Comparison of ENCODE assay signal across 8 cellular contexts in the genomic region with DNA sequence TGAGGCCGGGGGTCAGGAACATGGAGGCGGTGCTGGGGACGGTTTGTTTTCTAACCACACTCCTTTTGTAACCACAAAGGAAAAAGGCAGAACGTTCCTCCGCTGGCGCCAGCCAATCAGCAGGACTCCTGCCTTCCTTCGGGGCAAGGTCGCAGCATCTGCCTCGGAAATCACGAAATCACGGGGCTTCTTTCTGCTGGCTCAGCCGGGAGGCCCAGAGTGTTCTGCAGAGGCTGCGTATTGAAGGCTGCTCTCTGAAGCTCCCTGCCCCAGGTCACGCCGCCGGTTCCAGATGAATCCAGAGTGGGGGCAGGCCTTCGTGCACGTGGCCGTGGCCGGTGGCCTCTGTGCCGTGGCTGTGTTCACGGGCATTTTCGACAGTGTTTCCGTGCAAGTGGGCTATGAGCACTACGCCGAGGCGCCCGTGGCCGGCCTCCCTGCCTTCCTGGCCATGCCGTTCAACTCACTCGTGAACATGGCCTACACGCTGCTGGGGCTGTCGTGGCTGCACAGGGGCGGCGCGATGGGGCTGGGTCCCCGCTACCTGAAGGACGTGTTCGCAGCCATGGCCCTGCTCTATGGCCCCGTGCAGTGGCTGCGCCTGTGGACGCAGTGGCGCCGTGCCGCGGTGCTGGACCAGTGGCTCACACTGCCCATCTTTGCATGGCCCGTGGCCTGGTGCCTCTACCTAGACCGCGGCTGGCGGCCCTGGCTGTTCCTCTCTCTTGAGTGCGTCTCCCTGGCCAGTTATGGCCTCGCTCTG. TPM values are rescaled to one million over a fixed set of nuclear protein-coding genes. Genes with fewer than 3 reads are reported as not detected.
DNase-seq lines count a peak whose midpoint lies in the region; ATAC-seq and TF ChIP-seq lines count a peak whose summit lies in the region.

No MANE protein-coding gene starts in this region.

- TF ChIP-seq POLR2A in IMR-90 (IDR thresholded peaks at IDR 0.05; ENCODE audit: low read depth, low read length) = no peak

- no peak for TF ChIP-seq CTCF in IMR-90 (conservative IDR thresholded peaks at IDR 0.05; ENCODE audit: low read depth, low read length)
- TF ChIP-seq CTCF in fibroblast of villous mesenchyme (IDR thresholded peaks at IDR 0.05; ENCODE audit: insufficient read depth, low read depth, low read length) = no peak
- no peak for TF ChIP-seq CTCF in coronary artery (IDR thresholded peaks at IDR 0.05)
- TF ChIP-seq CTCF in foreskin keratinocyte (conservative IDR thresholded peaks at IDR 0.05) = no peak
- no peak for TF ChIP-seq CTCF in mesothelial cell of epicardium (IDR thresholded peaks at IDR 0.05; ENCODE audit: unreplicated experiment)

- POLR2A ChIA-PET in IMR-90 (lab: Charles Lee; ENCODE audit: unreplicated experiment) = no interaction called here

- dilution Hi-C loops in IMR-90 (cut with HindIII; ENCODE audit: low sequenced_read_pairs, unreplicated experiment) = no loop called here

- H3K56ac ChIP-seq in IMR-90 (ENCODE audit: extremely low read depth, insufficient read depth, low read length) = no peak overlapping the region

- H3K27me3 ChIP-seq in IMR-90 (ENCODE audit: control insufficient read depth, insufficient read depth, low read length) (no peaks in the 10 kb centered on the region; the same call in 1 of the 2 replicates), foreskin keratinocyte (no peaks in the 10 kb centered on the region)

- no peak overlapping the region for H2BK120ac ChIP-seq in IMR-90 (ENCODE audit: low read depth, low read length)

- H3K4me3 ChIP-seq in IMR-90 (ENCODE audit: insufficient read depth, low read depth, low read length) (no peak overlapping the region), fibroblast of villous mesenchyme (ENCODE audit: low read depth, low read length) (no peak overlapping the region), coronary artery (no peak overlapping the region)

- no peak overlapping the region for H3K23ac ChIP-seq in IMR-90 (ENCODE audit: low read depth, low read length)

- no peak overlapping the region for H2BK15ac ChIP-seq in IMR-90 (ENCODE audit: low read depth, low read length)

- no TSS peak for BruUV-seq in IMR-90 (replicated peaks; lab: Mats Ljungman, UMichigan)

- H3K4me2 ChIP-seq in IMR-90 (ENCODE audit: low read depth, low read length) = no peak overlapping the region

- H3K27ac ChIP-seq in IMR-90 (ENCODE audit: insufficient read depth, low read length) (no peak overlapping the region), coronary artery (peak overlapping the region in 1 of 2 donors; percentile 51), foreskin keratinocyte (no peak overlapping the region)

- no peaks in the 10 kb centered on the region for H3K79me1 ChIP-seq in IMR-90 (ENCODE audit: low read depth in 1 of 2, low read length in 2 of 2)

- H3K4me3 Mint-ChIP-seq in mesothelial cell of epicardium = no peak overlapping the region

- H3K9me3 Mint-ChIP-seq in mesothelial cell of epicardium = no peaks in the 10 kb centered on the region

- no peaks in the 10 kb centered on the region for H3K4me1 ChIP-seq in IMR-90 (ENCODE audit: control insufficient read depth, insufficient read depth, low read length)
- H3K4me1 ChIP-seq in foreskin keratinocyte = no peaks in the 10 kb centered on the region

- no peaks in the 10 kb centered on the region; the same call in 1 of the 2 replicates for H3K36me3 ChIP-seq in IMR-90 (ENCODE audit: control insufficient read depth, insufficient read depth, low read length)

- peak overlapping the region; percentile 70 for H2AK9ac ChIP-seq in IMR-90 (replicated peaks; ENCODE audit: low read depth, low read length, poor library complexity)

- H3K4me1 Mint-ChIP-seq in mesothelial cell of epicardium = no peaks in the 10 kb centered on the region

- H4K8ac ChIP-seq in IMR-90 (ENCODE audit: low read depth in 2 of 2, low read length in 2 of 2) = no peak overlapping the region

- in situ Hi-C loops in IMR-90 (cut with MboI; ENCODE audit: low sequenced_read_pairs) = no loop called here

- no peak overlapping the region for H3K4ac ChIP-seq in IMR-90 (ENCODE audit: low read depth, low read length)

- no peak overlapping the region for H4K91ac ChIP-seq in IMR-90 (ENCODE audit: insufficient read depth, low read depth, low read length)

- no peak for ATAC-seq in IMR-90 (ENCODE audit: low read depth)
- no peak for ATAC-seq in foreskin keratinocyte

- no peak overlapping the region for H2AK5ac ChIP-seq in IMR-90 (ENCODE audit: low read depth, low read length)

- H2AFZ ChIP-seq in IMR-90 (replicated peaks; ENCODE audit: low read length, poor library complexity) = no peak overlapping the region

- no peak overlapping the region for H3K18ac ChIP-seq in IMR-90 (ENCODE audit: low read depth, low read length)

- 89% methylated on average over 40 of the region's 52 CpGs; no CpG with 5 or more reads in 1 of the 2 experiments for WGBS in IMR-90 (ENCODE audit: extremely low coverage in 2 of 2, insufficient read length in 1 of 2), 2 experiments

- H3K27ac Mint-ChIP-seq in mesothelial cell of epicardium = no peak overlapping the region

- H2BK20ac ChIP-seq in IMR-90 (ENCODE audit: low read depth, low read length) = no peak overlapping the region

- H4K20me1 ChIP-seq in IMR-90 (ENCODE audit: insufficient read depth, low read length) = no peaks in the 10 kb centered on the region

- H4K5ac ChIP-seq in IMR-90 (ENCODE audit: low read depth, low read length) = no peak overlapping the region

- no peak for TF ChIP-seq RAD21 in IMR-90 (IDR thresholded peaks at IDR 0.05; ENCODE audit: low read length)

- no peak overlapping the region for H3K14ac ChIP-seq in IMR-90 (replicated peaks; ENCODE audit: low read depth, low read length)

- CTCF ChIA-PET in IMR-90 (lab: Yijun Ruan, JAX) = no interaction called here

- H2BK5ac ChIP-seq in IMR-90 (ENCODE audit: low read depth, low read length, poor library complexity, severe bottlenecking) = no peak overlapping the region

- H3K36me3 Mint-ChIP-seq in mesothelial cell of epicardium = peaks cover 14% of the 10 kb centered on the region

- no peak overlapping the region for H3K9ac ChIP-seq in IMR-90 (ENCODE audit: low read depth, low read length)

- intact Hi-C loops in IMR-90 (cut with micrococcal nuclease) = no loop called here

- H3K27me3 Mint-ChIP-seq in mesothelial cell of epicardium (ENCODE audit: low read depth) = no peaks in the 10 kb centered on the region

- peaks cover 4% of the 10 kb centered on the region; the same call in 1 of the 2 replicates for H3K9me3 ChIP-seq in IMR-90 (ENCODE audit: control insufficient read depth, insufficient read depth, low read length)

- no peak for DNase-seq in IMR-90
- peak; percentile 80 for DNase-seq in activated CD4-positive, alpha-beta T cell treated with anti-CD3 and anti-CD28 coated beads for 48 hours
- DNase-seq in fibroblast of villous mesenchyme (ENCODE audit: low read depth) = peak; percentile 82
- DNase-seq in stimulated activated CD4-positive, alpha-beta T cell treated with anti-CD3 and anti-CD28 coated beads, Interleukin-4, amount 100 ng/mL, for 1 hour = peak; percentile 41
- DNase-seq in SHP77 treated with DMSO at 0.1 percent for 48 hours (lab: John Stamatoyannopoulos, UW) = no peak
- DNase-seq in coronary artery (ENCODE audit: low spot score) = no peak
- DNase-seq in foreskin keratinocyte = no peak
- no peak for DNase-seq in mesothelial cell of epicardium (ENCODE audit: low spot score in 2 of 2, unreplicated experiment in 2 of 2)

- H3K9me1 ChIP-seq in IMR-90 (ENCODE audit: insufficient read depth, low read length) = no peaks in the 10 kb centered on the region

TF ChIP-seq in IMR-90, 13 proteins besides CTCF, POLR2A, EP300 and RAD21 (continues in another document):
- TF ChIP-seq RCOR1 (IDR thresholded peaks at IDR 0.05; ENCODE audit: insufficient replicate concordance, low read length) (no peak), MAFK (IDR thresholded peaks at IDR 0.05; ENCODE audit: low read depth, low read length) (no peak)

RNA-seq across cellular contexts. Expression of gene TMEM187, which starts 9.4 kb away (rescaled TPM):
- total RNA-seq in IMR-90 (2012; rRNA removed) = 2.8 and 3.4 TPM in 2 replicates
- 6.2 and 6.3 TPM in 2 replicates for polyA plus RNA-seq in IMR-90 (2012; rRNA removed)
- 4.8 and 12.1 TPM in 2 replicates for polyA plus RNA-seq in IMR-90 (2012; cell fraction: cytosol; rRNA removed)
- polyA plus RNA-seq in IMR-90 (2012; cell fraction: nucleus; rRNA removed; ENCODE audit: low replicate concordance) = 3.3 and 9.5 TPM in 2 replicates
- 5.2 and 7.1 TPM in 2 replicates for total RNA-seq in fibroblast of villous mesenchyme
- 3.9 TPM in 2 replicates for total RNA-seq in foreskin keratinocyte
- 5.0 and 5.4 TPM in 2 replicates for polyA plus RNA-seq in foreskin keratinocyte
- 11.5 to 15.0 TPM (median 14.2 TPM) in 3 replicates for total RNA-seq in mesothelial cell of epicardium

RNA-seq across cellular contexts. Expression of gene HCFC1, which starts 10.3 kb away (rescaled TPM):
- total RNA-seq in IMR-90 (2012; rRNA removed) = 3.2 and 4.4 TPM in 2 replicates
- polyA plus RNA-seq in IMR-90 (2012; rRNA removed) = 17.6 and 19.0 TPM in 2 replicates
- 12.9 and 16.8 TPM in 2 replicates for polyA plus RNA-seq in IMR-90 (2012; cell fraction: cytosol; rRNA removed)
- polyA plus RNA-seq in IMR-90 (2012; cell fraction: nucleus; rRNA removed; ENCODE audit: low replicate concordance) = 21.4 and 46.2 TPM in 2 replicates
- 28.1 and 28.3 TPM in 2 replicates for total RNA-seq in fibroblast of villous mesenchyme
- 42.9 and 46.0 TPM in 2 replicates for total RNA-seq in foreskin keratinocyte
- 22.0 and 23.2 TPM in 2 replicates for polyA plus RNA-seq in foreskin keratinocyte
- 96.3 to 99.9 TPM (median 98.5 TPM) in 3 replicates for total RNA-seq in mesothelial cell of epicardium

RNA-seq across cellular contexts. Expression of gene RENBP, which starts 37.5 kb away (rescaled TPM):
- total RNA-seq in IMR-90 (2012; rRNA removed) = 0.18 TPM in 1 of 2 replicates, not detected in the other
- 0.10 and 0.15 TPM in 2 replicates for polyA plus RNA-seq in IMR-90 (2012; rRNA removed)
- 0.13 TPM in 1 of 2 replicates, not detected in the other for polyA plus RNA-seq in IMR-90 (2012; cell fraction: cytosol; rRNA removed)
- polyA plus RNA-seq in IMR-90 (2012; cell fraction: nucleus; rRNA removed; ENCODE audit: low replicate concordance) = 0.35 and 0.52 TPM in 2 replicates
- total RNA-seq in fibroblast of villous mesenchyme = 4.3 and 12.6 TPM in 2 replicates
- 0.14 and 0.20 TPM in 2 replicates for total RNA-seq in foreskin keratinocyte
- 0.19 and 0.36 TPM in 2 replicates for polyA plus RNA-seq in foreskin keratinocyte
- 7.2 to 8.5 TPM (median 7.2 TPM) in 3 replicates for total RNA-seq in mesothelial cell of epicardium

RNA-seq across cellular contexts. Expression of gene IRAK1, which starts 37.8 kb away (rescaled TPM):
- total RNA-seq in IMR-90 (2012; rRNA removed) = 31.9 and 33.3 TPM in 2 replicates
- polyA plus RNA-seq in IMR-90 (2012; rRNA removed) = 50.2 and 61.9 TPM in 2 replicates
- polyA plus RNA-seq in IMR-90 (2012; cell fraction: cytosol; rRNA removed) = 39.9 and 45.4 TPM in 2 replicates
- polyA plus RNA-seq in IMR-90 (2012; cell fraction: nucleus; rRNA removed; ENCODE audit: low replicate concordance) = 55.8 and 105 TPM in 2 replicates
- 62.6 and 102 TPM in 2 replicates for total RNA-seq in fibroblast of villous mesenchyme
- total RNA-seq in foreskin keratinocyte = 161 and 174 TPM in 2 replicates
- polyA plus RNA-seq in foreskin keratinocyte = 168 and 175 TPM in 2 replicates
- 64.9 to 73.4 TPM (median 69.1 TPM) in 3 replicates for total RNA-seq in mesothelial cell of epicardium

RNA-seq across cellular contexts. Expression of gene NAA10, which starts 47.1 kb away (rescaled TPM):
- 98.6 and 118 TPM in 2 replicates for total RNA-seq in IMR-90 (2012; rRNA removed)
- 150 and 172 TPM in 2 replicates for polyA plus RNA-seq in IMR-90 (2012; rRNA removed)
- polyA plus RNA-seq in IMR-90 (2012; cell fraction: cytosol; rRNA removed) = 86.7 and 192 TPM in 2 replicates
- polyA plus RNA-seq in IMR-90 (2012; cell fraction: nucleus; rRNA removed; ENCODE audit: low replicate concordance) = 176 and 320 TPM in 2 replicates
- total RNA-seq in fibroblast of villous mesenchyme = 59.9 and 62.2 TPM in 2 replicates
- 102 and 106 TPM in 2 replicates for total RNA-seq in foreskin keratinocyte
- polyA plus RNA-seq in foreskin keratinocyte = 227 and 235 TPM in 2 replicates
- total RNA-seq in mesothelial cell of epicardium = 76.8 to 82.0 TPM (median 79.3 TPM) in 3 replicates

Comparison
In these comparisons a context has a peak if more than half of its experiments do, and no peak if none do; other contexts are left out.
1. DNase-seq: peak in activated CD4-positive, alpha-beta T cell treated with anti-CD3 and anti-CD28 coated beads for 48 hours (single experiment), fibroblast of villous mesenchyme (single experiment) and stimulated activated CD4-positive, alpha-beta T cell treated with anti-CD3 and anti-CD28 coated beads, Interleukin-4, amount 100 ng/mL, for 1 hour (single experiment); none in IMR-90 (single experiment), SHP77 treated with DMSO at 0.1 percent for 48 hours (single experiment), coronary artery (single experiment), foreskin keratinocyte (0 of 2) and mesothelial cell of epicardium (0 of 2).